Comparison of ENCODE assay signal across 8 cellular contexts in the genomic region with DNA sequence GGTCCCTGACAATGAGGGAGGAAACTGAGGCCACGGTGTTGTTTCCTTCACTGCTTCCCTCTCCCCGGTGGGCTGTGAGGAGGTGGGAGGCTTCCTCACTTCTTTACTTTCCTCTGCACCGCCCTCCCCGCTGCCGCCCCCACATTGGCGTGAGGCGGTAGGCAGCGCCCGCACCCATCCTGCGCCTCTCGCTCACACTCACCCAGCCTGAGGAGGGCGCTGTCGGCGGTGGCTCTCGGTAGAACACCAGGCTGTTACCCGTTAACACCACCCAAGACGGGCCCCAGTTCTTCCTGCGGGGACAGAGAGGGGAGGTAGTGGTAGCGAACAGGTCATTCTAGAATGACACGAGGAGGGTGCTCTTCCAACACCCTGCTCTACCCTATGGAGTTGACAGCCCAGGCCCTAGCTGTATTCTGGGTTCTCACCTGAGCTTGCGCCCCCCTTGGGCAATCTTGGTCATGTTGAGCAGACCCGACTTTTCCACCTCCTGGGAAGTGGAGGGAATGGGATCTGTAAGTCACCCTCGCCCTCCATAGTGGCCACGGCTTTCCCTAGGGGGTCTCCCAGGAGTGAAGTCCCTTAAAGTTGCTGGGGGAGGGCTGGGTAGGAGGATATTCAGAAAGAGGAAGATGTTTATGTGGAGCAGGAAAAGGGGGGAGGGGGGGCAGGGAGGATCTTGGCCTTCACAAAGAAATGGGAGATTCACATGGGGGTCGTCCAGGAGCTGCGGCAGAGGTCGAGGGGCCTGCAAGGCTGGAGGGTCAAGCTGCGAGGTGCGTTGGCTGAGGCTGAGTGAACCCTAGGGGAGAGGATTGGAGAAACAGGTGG. TPM values are rescaled to one million over a fixed set of nuclear protein-coding genes. Genes with fewer than 3 reads are reported as not detected.
DNase-seq lines count a peak whose midpoint lies in the region; ATAC-seq, FAIRE-seq and TF ChIP-seq lines count a peak whose summit lies in the region.

No MANE protein-coding gene starts in this region.

- FAIRE-seq in urothelium cell line (lab: Jason Lieb, UNC): no peak

- 24% methylated on average over 25 of the region's 29 CpGs for WGBS in suprapubic skin

- H3K4me3 ChIP-seq in ACC112 (ENCODE audit: low read depth, low read length) (peak overlapping the region; percentile 61), muscle layer of duodenum (ENCODE audit: low read depth in 1 of 2, low read length in 2 of 2) (peak overlapping the region; percentile 5 to 65), suprapubic skin (peak overlapping the region; percentile 51)

- no peaks in the 10 kb centered on the region for H3K79me2 ChIP-seq in ACC112 (ENCODE audit: control insufficient read depth, insufficient read depth, low read length, unreplicated experiment)

- H3K4me1 ChIP-seq in ACC112 (ENCODE audit: control insufficient read depth, insufficient read depth, low read length, unreplicated experiment): peaks cover 9% of the 10 kb centered on the region
- H3K4me1 ChIP-seq in muscle layer of duodenum (ENCODE audit: control insufficient read depth in 1 of 2, insufficient read depth in 2 of 2, low read length in 2 of 2): peaks cover 0 to 14% of the 10 kb centered on the region in 2 donors
- peaks cover 17% of the 10 kb centered on the region for H3K4me1 ChIP-seq in suprapubic skin

- no peak overlapping the region for H3K27ac ChIP-seq in ACC112 (ENCODE audit: low read depth, low read length)
- no peak overlapping the region for H3K27ac ChIP-seq in muscle layer of duodenum (ENCODE audit: low read length)
- no peak overlapping the region for H3K27ac ChIP-seq in suprapubic skin

- H3K36me3 Mint-ChIP-seq in T-helper 17 cell (ENCODE audit: low read depth): peaks cover 16% of the 10 kb centered on the region

- H3K4me1 Mint-ChIP-seq in T-helper 17 cell: peaks cover 73% of the 10 kb centered on the region

- DNase-seq in T-helper 17 cell: peak; percentile 45 to 68 (median 56)
- peak; percentile 60 for DNase-seq in central memory CD4-positive, alpha-beta T cell
- DNase-seq in suprapubic skin (ENCODE audit: low spot score in 2 of 2): no peak
- DNase-seq in GOT3 (lab: John Stamatoyannopoulos, UW): no peak
- no peak for DNase-seq in urothelium cell line (ENCODE audit: low spot score)

- H3K9me3 ChIP-seq in T-helper 17 cell (ENCODE audit: control insufficient read depth, low read length, poor library complexity, severe bottlenecking): no peaks in the 10 kb centered on the region
- H3K9me3 ChIP-seq in muscle layer of duodenum (ENCODE audit: control insufficient read depth in 1 of 2, low read length in 2 of 2): no peaks in the 10 kb centered on the region
- H3K9me3 ChIP-seq in suprapubic skin: no peaks in the 10 kb centered on the region

- peak; percentile 36 for ATAC-seq in GM21447 (IDR thresholded peaks at IDR 0.05; ENCODE audit: unreplicated experiment)
- ATAC-seq in T-helper 17 cell: peak; percentile 35

- TF ChIP-seq EP300 in suprapubic skin (IDR thresholded peaks at IDR 0.05): no peak

- peak overlapping the region; percentile 98 for H3K4me3 Mint-ChIP-seq in T-helper 17 cell

- no peak for TF ChIP-seq POLR2A in suprapubic skin (IDR thresholded peaks at IDR 0.05)

- H3K36me3 ChIP-seq in ACC112 (ENCODE audit: insufficient read depth, low read length) (no peaks in the 10 kb centered on the region), muscle layer of duodenum (ENCODE audit: control insufficient read depth in 1 of 2, insufficient read depth in 2 of 2, low read length in 2 of 2) (no peaks in the 10 kb centered on the region), suprapubic skin (no peaks in the 10 kb centered on the region)

- TF ChIP-seq CTCF in suprapubic skin (IDR thresholded peaks at IDR 0.05): peak in 1 of 2 donors; percentile 46

- H3K27me3 Mint-ChIP-seq in T-helper 17 cell: no peaks in the 10 kb centered on the region

- H3K27me3 ChIP-seq in ACC112 (ENCODE audit: insufficient read depth, low read length) (peaks cover 68% of the 10 kb centered on the region), muscle layer of duodenum (ENCODE audit: low read depth, low read length) (peaks cover 4% of the 10 kb centered on the region), suprapubic skin (peaks cover 40% of the 10 kb centered on the region)

- no peak overlapping the region for H2AFZ ChIP-seq in ACC112 (ENCODE audit: low read length, unreplicated experiment)

- H3K27ac Mint-ChIP-seq in T-helper 17 cell: peak overlapping the region; percentile 100

RNA-seq across cellular contexts. Expression of gene ARHGAP9, which starts 3.3 kb away (rescaled TPM):
- total RNA-seq in T-helper 17 cell (100 to 1,000 TPM; 225 to 295 TPM), suprapubic skin (1 to 10 TPM; 5.4 to 7.4 (median 5.9) TPM)

RNA-seq across cellular contexts. Expression of gene MARS1, which starts 11.5 kb away (rescaled TPM):
- total RNA-seq in T-helper 17 cell: 100 to 1,000 TPM; 175 to 180 TPM
- 100 to 1,000 TPM in 1 of 4 donors, 10 to 100 TPM in 3; 55.7 to 203 (median 79.7) TPM for total RNA-seq in suprapubic skin

RNA-seq across cellular contexts. Expression of gene GLI1, which starts 16.8 kb away (rescaled TPM):
- total RNA-seq in T-helper 17 cell (under 1 TPM; 0.10 to 0.22 TPM), suprapubic skin (1 to 10 TPM in 2 of 4 donors, under 1 TPM in 1, not detected in 1; 0.51 to 2.9 (median 2.0) TPM)

RNA-seq across cellular contexts. Expression of gene INHBE, which starts 21.3 kb away (rescaled TPM):
- total RNA-seq in T-helper 17 cell (not detected), suprapubic skin (under 1 TPM in 1 of 4 donors, not detected in 3; 0.56 TPM)

RNA-seq across cellular contexts. Expression of gene INHBC, which starts 41.8 kb away (rescaled TPM):
- total RNA-seq in T-helper 17 cell: not detected
- not detected for total RNA-seq in suprapubic skin

Comparison
In these comparisons a context has a peak if more than half of its experiments do, and no peak if none do; other contexts are left out.
1. DNase-seq: peak in T-helper 17 cell (3 of 3) and central memory CD4-positive, alpha-beta T cell (single experiment); none in suprapubic skin (0 of 2), GOT3 (single experiment) and urothelium cell line (single experiment).
2. RNA of gene ARHGAP9, which starts 3.3 kb away (total RNA-seq): 225 to 295 TPM in T-helper 17 cell; 5.4 to 7.4 TPM in suprapubic skin; every median in the first group is over 10 times any median in the second.
3. Peak in every context shown above with its lines, with median percentiles within 50 percentile points of each other: H3K4me3 ChIP-seq.